8 cellular contexts compared by ENCODE assay signal in genomic region chr11:75532200-75532972, GRCh38. TPM values are rescaled to one million over a fixed set of nuclear protein-coding genes. Genes with fewer than 3 reads are reported as not detected.
DNase-seq lines count a peak whose midpoint lies in the region; ATAC-seq and TF ChIP-seq lines count a peak whose summit lies in the region.

No MANE protein-coding gene starts in this region.

- H3K36me3 Mint-ChIP-seq in activated naive CD4-positive, alpha-beta T cell treated with anti-CD3 and anti-CD28 coated beads for 36 hours (ENCODE audit: low read depth) = no peaks in the 10 kb centered on the region

- no peaks in the 10 kb centered on the region for H3K36me3 ChIP-seq in psoas muscle (ENCODE audit: insufficient read depth in 1 of 2, low read depth in 1 of 2)

- TF ChIP-seq CTCF in GM12865 (IDR thresholded peaks at IDR 0.05; ENCODE audit: insufficient read depth, low read depth, low read length, missing control alignments) (peak; percentile 78), psoas muscle (IDR thresholded peaks at IDR 0.05) (peak; percentile 96)

- no peaks in the 10 kb centered on the region for H3K4me1 ChIP-seq in psoas muscle

- CTCF ChIA-PET in activated naive CD4-positive, alpha-beta T cell treated with anti-CD3 and anti-CD28 coated beads for 36 hours (lab: Charles Lee) = interaction anchor here (0.6 to 8.5 kb wide), 33 partner anchors 8 to 267 kb away, joined by 3 to 153 read pairs (median 4); no protein-coding TSS in a partner anchor

- 42 to 43% (median 42%) methylated on average over 7 of the region's 7 CpGs for WGBS in psoas muscle, 3 donors

- DNase-seq in GM12865 (ENCODE audit: low read depth) (peak; percentile 78), MV-4-11 (lab: John Stamatoyannopoulos, UW) (peak; percentile 57), SKM-1 (lab: John Stamatoyannopoulos, UW; ENCODE audit: unreplicated experiment) (peak; percentile 63), Right ventricle myocardium superior (peak; percentile 79), psoas muscle (peak; percentile 63 to 74)
- peak; percentile 91 for DNase-seq in activated naive CD4-positive, alpha-beta T cell treated with anti-CD3 and anti-CD28 coated beads for 36 hours

- H3K27ac Mint-ChIP-seq in activated naive CD4-positive, alpha-beta T cell treated with anti-CD3 and anti-CD28 coated beads for 36 hours = no peak overlapping the region

- H3K4me3 ChIP-seq in GM12865 (ENCODE audit: low read depth, low read length) = no peak overlapping the region
- H3K4me3 ChIP-seq in psoas muscle = no peak overlapping the region

- H3K27ac ChIP-seq in psoas muscle = no peak overlapping the region

- H3K9me3 ChIP-seq in psoas muscle = no peaks in the 10 kb centered on the region

- intact Hi-C loops in activated naive CD4-positive, alpha-beta T cell treated with anti-CD3 and anti-CD28 coated beads for 36 hours (cut with micrococcal nuclease) = loop anchor here (1.0 kb wide), 4 partner anchors 87 to 252 kb away; no protein-coding TSS in a partner anchor
- intact Hi-C loops in Right ventricle myocardium superior (cut with DNase I) (loop anchor here (5.0 kb wide), 2 partner anchors 145 to 255 kb away; no protein-coding TSS in a partner anchor), psoas muscle (cut with DNase I) (loop anchor here (1.0 kb wide), 2 partner anchors 87 to 88 kb away; no protein-coding TSS in a partner anchor)

- ATAC-seq in Right ventricle myocardium superior (ENCODE audit: poor library complexity) (peak; percentile 75), psoas muscle (peak; percentile 75 to 92 (median 90)), HG02852 (IDR thresholded peaks at IDR 0.05; ENCODE audit: unreplicated experiment) (no peak), GM21529 (IDR thresholded peaks at IDR 0.05; ENCODE audit: unreplicated experiment) (no peak)

- no peaks in the 10 kb centered on the region for H3K27me3 Mint-ChIP-seq in activated naive CD4-positive, alpha-beta T cell treated with anti-CD3 and anti-CD28 coated beads for 36 hours (ENCODE audit: low read depth)

- H3K4me3 Mint-ChIP-seq in activated naive CD4-positive, alpha-beta T cell treated with anti-CD3 and anti-CD28 coated beads for 36 hours = no peak overlapping the region

- peaks cover 14% of the 10 kb centered on the region for H3K4me1 Mint-ChIP-seq in activated naive CD4-positive, alpha-beta T cell treated with anti-CD3 and anti-CD28 coated beads for 36 hours (ENCODE audit: low read depth)

- H3K9me3 Mint-ChIP-seq in activated naive CD4-positive, alpha-beta T cell treated with anti-CD3 and anti-CD28 coated beads for 36 hours = no peaks in the 10 kb centered on the region

- H3K27me3 ChIP-seq in psoas muscle (ENCODE audit: insufficient read depth in 3 of 3, low read length in 2 of 3) = no peaks in the 10 kb centered on the region

RNA-seq across cellular contexts. Expression of gene GDPD5, which starts 6.6 kb away (rescaled TPM):
- 10 to 100 TPM; 13.3 to 13.5 TPM for total RNA-seq in activated naive CD4-positive, alpha-beta T cell treated with anti-CD3 and anti-CD28 coated beads for 36 hours
- total RNA-seq in Right ventricle myocardium superior = 6.5 TPM
- 10 to 100 TPM; 10.3 to 16.5 (median 12.7) TPM for total RNA-seq in psoas muscle
- 10 to 100 TPM in 1 of 3 donors, 1 to 10 TPM in 2; 2.7 to 13.1 (median 6.4) TPM for polyA plus RNA-seq in psoas muscle

RNA-seq across cellular contexts. Expression of gene SERPINH1, which starts 29.7 kb away (rescaled TPM):
- 10 to 100 TPM; 13.9 to 15.4 TPM for total RNA-seq in activated naive CD4-positive, alpha-beta T cell treated with anti-CD3 and anti-CD28 coated beads for 36 hours
- 54.0 TPM for total RNA-seq in Right ventricle myocardium superior
- 10 to 100 TPM; 27.7 to 43.3 (median 31.3) TPM for total RNA-seq in psoas muscle
- polyA plus RNA-seq in psoas muscle = 10 to 100 TPM; 11.6 to 29.8 (median 15.6) TPM

Comparison
In these comparisons a context has a peak if more than half of its experiments do, and no peak if none do; other contexts are left out.
1. ATAC-seq: peak in Right ventricle myocardium superior (single experiment) and psoas muscle (4 of 4); none in HG02852 (single experiment) and GM21529 (single experiment).
2. Peak in every context shown above with its lines, with median percentiles within 50 percentile points of each other: DNase-seq.